ENCODE assay signal across 8 cellular contexts in the genomic region with DNA sequence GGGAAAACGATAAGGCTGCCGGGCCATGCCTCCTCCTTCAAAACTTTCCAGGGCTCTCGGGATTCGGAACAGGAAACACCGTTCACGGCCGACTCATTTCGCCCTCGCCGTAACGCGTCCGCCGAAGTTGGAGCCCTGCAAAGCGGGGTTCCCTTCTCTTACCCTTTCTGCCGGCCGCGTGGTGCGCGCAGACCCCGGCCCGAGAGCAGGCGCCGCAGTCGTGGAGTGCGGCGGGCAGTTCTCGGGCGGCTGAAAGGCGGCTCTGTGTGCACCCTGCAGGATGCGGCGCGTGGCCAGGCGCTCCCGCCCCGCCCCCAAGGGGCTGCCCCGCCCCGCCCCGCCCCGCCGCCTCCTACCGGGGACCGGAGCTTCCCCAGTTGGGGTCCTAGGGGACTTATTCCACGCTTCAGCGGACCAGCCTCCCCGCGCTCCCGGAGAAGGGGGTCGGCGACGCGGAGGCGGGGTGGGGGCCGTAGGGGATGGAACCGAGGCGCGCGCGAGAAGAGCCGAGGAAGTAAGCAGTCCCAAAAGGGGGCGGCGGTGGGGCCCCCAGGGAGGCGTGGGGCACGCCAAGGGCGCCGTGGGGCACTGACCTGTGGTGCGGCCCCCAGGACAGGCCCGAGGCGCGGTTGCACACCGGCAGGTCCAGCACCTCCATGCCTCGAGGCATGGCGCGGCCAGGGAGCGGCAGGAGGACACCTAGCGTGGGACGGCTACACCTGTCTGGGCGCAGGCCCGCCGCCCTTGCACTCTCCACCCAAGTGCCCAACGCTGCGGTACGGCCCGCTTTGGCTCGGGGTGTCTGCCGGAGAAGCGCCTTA. TPM values are rescaled to one million over a fixed set of nuclear protein-coding genes. Genes with fewer than 3 reads are reported as not detected.
DNase-seq lines count a peak whose midpoint lies in the region; ATAC-seq and TF ChIP-seq lines count a peak whose summit lies in the region.

A gene (minus strand): TSS at position 268 of the 821 bp plus-strand sequence. CDS start 241 bp downstream, at position 27.

- in situ Hi-C loops in mammary epithelial cell (cut with MboI; ENCODE audit: low sequenced_read_pairs in 2 of 2): no loop called here

- peaks cover 5% of the 10 kb centered on the region for H3K36me3 Mint-ChIP-seq in T-helper 17 cell (ENCODE audit: low read depth)

- no TSS peak for BruUV-seq in mammary epithelial cell (replicated peaks; lab: Mats Ljungman, UMichigan)

- dilution Hi-C loops in mammary epithelial cell (cut with HindIII; ENCODE audit: low sequenced_read_pairs): no loop called here

- H3K4me1 Mint-ChIP-seq in T-helper 17 cell: peaks cover 26% of the 10 kb centered on the region

- peak within 1 kb of the TSS; percentile 77 for H3K9ac ChIP-seq in ES-I3 (ENCODE audit: low read depth, low read length)
- peak within 1 kb of the TSS; percentile 38 for H3K9ac ChIP-seq in mammary epithelial cell (ENCODE audit: insufficient read depth, low read length)

- H3K4me3 ChIP-seq in mammary epithelial cell (replicated peaks in 1 of 3; ENCODE audit: insufficient read depth in 1 of 3, low read depth in 2 of 3, low read length in 3 of 3): peak within 1 kb of the TSS; percentile 57 to 90 (median 81)

- H3K9me3 ChIP-seq in ES-I3 (ENCODE audit: control insufficient read depth, insufficient read depth, low read length) (no peaks in the 10 kb centered on the region), T-helper 17 cell (ENCODE audit: control insufficient read depth, low read length, poor library complexity, severe bottlenecking) (no peaks in the 10 kb centered on the region), mammary epithelial cell (replicated peaks; ENCODE audit: insufficient read depth, low read length) (no peaks in the 10 kb centered on the region)

- H3K27me3 ChIP-seq in mammary epithelial cell (ENCODE audit: insufficient read depth, low read length): peaks cover 2% of the 10 kb centered on the region

- no peak for TF ChIP-seq CTCF in mammary epithelial cell (conservative IDR thresholded peaks at IDR 0.05 in 1 of 2, IDR thresholded peaks at IDR 0.05 in 1 of 2; ENCODE audit: extremely low read depth in 1 of 2, insufficient read depth in 1 of 2, low read depth in 1 of 2, low read length in 2 of 2)

- H3K4me2 ChIP-seq in mammary epithelial cell (ENCODE audit: insufficient read depth, low read depth, low read length): peak within 1 kb of the TSS; percentile 95

- peaks cover 5% of the 10 kb centered on the region; the same call in 1 of the 2 replicates for H3K4me1 ChIP-seq in ES-I3 (ENCODE audit: insufficient read depth, low read length)
- H3K4me1 ChIP-seq in mammary epithelial cell (ENCODE audit: insufficient read depth, low read length): peaks cover 14% of the 10 kb centered on the region

- H3K4me3 Mint-ChIP-seq in T-helper 17 cell: peak within 1 kb of the TSS; percentile 93

- intact Hi-C loops in mammary epithelial cell (cut with micrococcal nuclease): loop anchor here (2.0 kb wide), 1 partner anchor 52 kb away; no protein-coding TSS in a partner anchor

- H3K79me2 ChIP-seq in mammary epithelial cell (ENCODE audit: insufficient read depth, low read length): no peaks in the 10 kb centered on the region

- ATAC-seq in GM21526 (IDR thresholded peaks at IDR 0.05; ENCODE audit: low FRiP score, unreplicated experiment) (peak; percentile 43), T-helper 17 cell (peak; percentile 85), left lobe of liver (peak; percentile 97)

- WGBS in mammary epithelial cell (ENCODE audit: low coverage, missing lambda C conversion rate): 0% methylated on average over 6 of the region's 87 CpGs

- peaks cover 60% of the 10 kb centered on the region for H3K27me3 Mint-ChIP-seq in T-helper 17 cell

- H3K27ac Mint-ChIP-seq in T-helper 17 cell: peak within 1 kb of the TSS; percentile 41

- no peak within 1 kb of the TSS for H3K27ac ChIP-seq in mammary epithelial cell (ENCODE audit: insufficient read depth, low read depth, low read length)

- peak; percentile 79 for DNase-seq in HuH-7 (ENCODE audit: low spot score)
- peak; percentile 37 to 40 (median 38) for DNase-seq in T-helper 17 cell
- DNase-seq in mammary epithelial cell: peak; percentile 37
- peak; percentile 56 for DNase-seq in left lobe of liver (ENCODE audit: low spot score)
- DNase-seq in stimulated activated CD8-positive, alpha-beta memory T cell treated with anti-CD3 and anti-CD28 coated beads, Interleukin-4, amount 100 ng/mL, for 24 hours (ENCODE audit: low read depth): peak; percentile 35
- no peak for DNase-seq in DMS153 treated with DMSO at 0.1 percent for 48 hours (lab: John Stamatoyannopoulos, UW; ENCODE audit: unreplicated experiment)

- CTCF ChIA-PET in mammary epithelial cell (lab: Charles Lee; ENCODE audit: low non-redundant PET): interaction anchor here (0.7 kb wide), 1 partner anchor 112 kb away, joined by 4 read pairs; no protein-coding TSS in a partner anchor

- H3K36me3 ChIP-seq in ES-I3 (ENCODE audit: insufficient read depth, low read length): no peaks in the 10 kb centered on the region
- H3K36me3 ChIP-seq in mammary epithelial cell (ENCODE audit: insufficient read depth, low read length): no peaks in the 10 kb centered on the region

- H2AFZ ChIP-seq in mammary epithelial cell (ENCODE audit: low read depth, low read length): peak within 1 kb of the TSS; percentile 97

- no peaks in the 10 kb centered on the region for H4K20me1 ChIP-seq in mammary epithelial cell (ENCODE audit: insufficient read depth, low read length)

RNA-seq across cellular contexts. Expression of the gene that starts here (rescaled TPM):
- total RNA-seq in T-helper 17 cell (10 to 100 TPM; 19.3 to 26.7 TPM), mammary epithelial cell (1 to 10 TPM; 1.2 to 1.6 TPM), left lobe of liver (0.33 TPM)
- polyA plus RNA-seq in mammary epithelial cell: 1.9 TPM
- 1.6 TPM for polyA minus RNA-seq in mammary epithelial cell

Comparison
In these comparisons a context has a peak if more than half of its experiments do, and no peak if none do; other contexts are left out.
1. RNA of the gene that starts here (total RNA-seq): 19.3 to 26.7 TPM in T-helper 17 cell; 1.2 to 1.6 TPM in mammary epithelial cell and 0.33 TPM in left lobe of liver (single experiment); every median in the first group is over 4 times any median in the second.
2. Peak in DNase-seq and ATAC-seq in left lobe of liver; RNA of the gene not detected or under 1 TPM.
3. ATAC-seq: peak in every context shown above with its lines; median percentile 97 in left lobe of liver; 85 in T-helper 17 cell; 43 in GM21526.